In genomic region chr12:47312147-47312546, GRCh38 we compare ENCODE assay signal across 1 cellular context.
TF ChIP-seq lines count a peak whose summit lies in the region.

No MANE protein-coding gene starts in this region.

TF ChIP-seq in A549, 52 proteins besides CTCF, POLR2A, EP300 and RAD21 (continued from another document):
- TF ChIP-seq CHD2 (IDR thresholded peaks at IDR 0.05; ENCODE audit: low read length, partially characterized antibody), result no peak
- no peak for TF ChIP-seq MAX (IDR thresholded peaks at IDR 0.05)
- no peak for TF ChIP-seq MAZ (IDR thresholded peaks at IDR 0.05; ENCODE audit: borderline replicate concordance, low read depth, low read length)
TF ChIP-seq in A549: peak in this region for 0.
